19 cellular contexts compared by ENCODE assay signal in genomic region chr3:12615263-12615662, GRCh38. TPM values are rescaled to one million over a fixed set of nuclear protein-coding genes. Genes with fewer than 3 reads are reported as not detected.
DNase-seq lines count a peak whose midpoint lies in the region; ATAC-seq, FAIRE-seq and TF ChIP-seq lines count a peak whose summit lies in the region.
"Had no signal": no experiment of that assay in that cellular context is flagged by ENCODE, and none has a peak within 500 bp of the region (broad histone marks: within the 10 kb centered on the region; RNA-seq: fewer than 3 reads in every experiment).

No MANE protein-coding gene starts in this region.

- H3K9me1 ChIP-seq in K562 (ENCODE audit: control insufficient read depth, insufficient read depth, low read length) = no peaks in the 10 kb centered on the region

- H3K4me2 ChIP-seq in GM23338 (no peak overlapping the region), K562 (ENCODE audit: insufficient read depth, low read length) (no peak overlapping the region)

- peak overlapping the region; percentile 19 for H3K27ac Mint-ChIP-seq in activated CD4-positive, alpha-beta T cell treated with anti-CD3 and anti-CD28 coated beads for 36 hours
- H3K27ac Mint-ChIP-seq in activated CD4-positive, alpha-beta T cell treated with anti-CD3 and anti-CD28 coated beads, Interleukin-2, amount 10 ng/mL, durations not matched to agents 7 days and 5 days = no peak overlapping the region
- H3K27ac Mint-ChIP-seq in GM23338 (peak overlapping the region; percentile 16; the same call in 1 of the 2 replicates), natural killer cell (peak overlapping the region; percentile 72 to 80)

- H4K20me1 ChIP-seq in GM23338 (replicated peaks; ENCODE audit: insufficient read depth) = peaks cover 36% of the 10 kb centered on the region
- H4K20me1 ChIP-seq in K562 (replicated peaks; ENCODE audit: control insufficient read depth, insufficient read depth, low read length) = peaks cover 10% of the 10 kb centered on the region; the same call in 1 of the 2 replicates

- TF ChIP-seq POLR2A in K562 (conservative IDR thresholded peaks at IDR 0.05) (no peak), vagina (IDR thresholded peaks at IDR 0.05) (no peak)

- H3K36me3 ChIP-seq in GM23338 (ENCODE audit: insufficient read depth) (peaks cover 19% of the 10 kb centered on the region; the same call in 1 of the 2 replicates), K562 (ENCODE audit: control insufficient read depth, insufficient read depth, low read length) (peaks cover 71% of the 10 kb centered on the region), vagina (peaks cover 0 to 30% of the 10 kb centered on the region in 2 donors)

- intact Hi-C loops in activated CD4-positive, alpha-beta T cell treated with anti-CD3 and anti-CD28 coated beads for 36 hours (cut with DNase I, micrococcal nuclease) = no loop called here
- intact Hi-C loops in K562 (cut with micrococcal nuclease) = no loop called here
- intact Hi-C loops in natural killer cell (cut with micrococcal nuclease) = no loop called here
- intact Hi-C loops in vagina (cut with DNase I) = no loop called here

- BruUV-seq in K562 (replicated peaks; lab: Mats Ljungman, UMichigan) = no TSS peak

- no peaks in the 10 kb centered on the region for H3K9me2 ChIP-seq in GM23338 (ENCODE audit: insufficient read depth)

- no peak for TF ChIP-seq EP300 in K562 (IDR thresholded peaks at IDR 0.05; ENCODE audit: low read length)

- no peak overlapping the region for H3K4me3 ChIP-seq in GM23338
- H3K4me3 ChIP-seq in K562 = no peak overlapping the region
- H3K4me3 ChIP-seq in vagina = no peak overlapping the region
- H3K4me3 ChIP-seq: BLaER1 treated with 17β-estradiol and CSF1 and Interleukin-3, amounts not matched to agents 10 nM and 100 nM had no signal

- H3F3A ChIP-seq in GM23338 (replicated peaks; ENCODE audit: low read depth) = 0 out of 2 replicates have a peak, but pooled peaks cover 2% of the 10 kb centered on the region

- H3K79me2 ChIP-seq in GM23338 (replicated peaks; ENCODE audit: insufficient read depth) = peaks cover 91% of the 10 kb centered on the region
- H3K79me2 ChIP-seq in K562 (ENCODE audit: control insufficient read depth, insufficient read depth, low read length) = peaks cover 72% of the 10 kb centered on the region

- H3K4me1 ChIP-seq in GM23338 (ENCODE audit: insufficient read depth) = peaks cover 12% of the 10 kb centered on the region
- H3K4me1 ChIP-seq in K562 (replicated peaks in 1 of 2; ENCODE audit: control insufficient read depth in 2 of 2, insufficient read depth in 2 of 2, low read length in 2 of 2) = no peaks in the 10 kb centered on the region
- peaks cover 14% of the 10 kb centered on the region for H3K4me1 ChIP-seq in vagina

- no peak for TF ChIP-seq RAD21 in K562 (CRISPR knock-in tag; conservative IDR thresholded peaks at IDR 0.05 in 1 of 2, IDR thresholded peaks at IDR 0.05 in 1 of 2)

- H3K27me3 Mint-ChIP-seq in activated CD4-positive, alpha-beta T cell treated with anti-CD3 and anti-CD28 coated beads for 36 hours = no peaks in the 10 kb centered on the region
- H3K27me3 Mint-ChIP-seq in activated CD4-positive, alpha-beta T cell treated with anti-CD3 and anti-CD28 coated beads, Interleukin-2, amount 10 ng/mL, durations not matched to agents 7 days and 5 days = no peaks in the 10 kb centered on the region
- H3K27me3 Mint-ChIP-seq in GM23338 (ENCODE audit: insufficient read depth, low read depth, poor library complexity) (no peaks in the 10 kb centered on the region), natural killer cell (ENCODE audit: low read depth in 2 of 2) (no peaks in the 10 kb centered on the region)

- H3K9me3 Mint-ChIP-seq in activated CD4-positive, alpha-beta T cell treated with anti-CD3 and anti-CD28 coated beads for 36 hours (ENCODE audit: low read depth) = no peaks in the 10 kb centered on the region
- H3K9me3 Mint-ChIP-seq in activated CD4-positive, alpha-beta T cell treated with anti-CD3 and anti-CD28 coated beads, Interleukin-2, amount 10 ng/mL, durations not matched to agents 7 days and 5 days = no peaks in the 10 kb centered on the region
- H3K9me3 Mint-ChIP-seq in GM23338 (no peaks in the 10 kb centered on the region), natural killer cell (no peaks in the 10 kb centered on the region)

- H3K27ac ChIP-seq in GM23338 (ENCODE audit: low read depth) = 0 out of 2 replicates have a peak overlapping the region, but pooled peaks have one; percentile 45
- H3K27ac ChIP-seq in K562 (ENCODE audit: extremely low read depth, low read depth, low read length) = 0 out of 3 replicates have a peak overlapping the region, but pooled peaks have one; percentile 15
- no peak overlapping the region for H3K27ac ChIP-seq in vagina

- CTCF ChIA-PET in activated CD4-positive, alpha-beta T cell treated with anti-CD3 and anti-CD28 coated beads for 36 hours (lab: Charles Lee) = interaction anchor here (1.1 to 1.4 kb wide), 5 partner anchors 10 to 94 kb away, joined by 3 read pairs; partner anchors contain the start of gene RAF1
- CTCF ChIA-PET in activated CD4-positive, alpha-beta T cell treated with anti-CD3 and anti-CD28 coated beads, Interleukin-2, amount 10 ng/mL, durations not matched to agents 7 days and 5 days (lab: Charles Lee) = interaction anchor here (1.9 to 2.4 kb wide), 2 partner anchors 8 to 10 kb away, joined by 5 to 7 read pairs; no protein-coding TSS in a partner anchor
- CTCF ChIA-PET in K562 (lab: Yijun Ruan, JAX; ENCODE audit: low intra/inter-chr PET ratio) = no interaction called here

- WGBS in K562 (ENCODE audit: insufficient coverage, low coverage, missing lambda C conversion rate) = 95% methylated on average over 4 of the region's 4 CpGs

- no peak for TF ChIP-seq CTCF in GM23338 (conservative IDR thresholded peaks at IDR 0.05; ENCODE audit: low read depth in 2 of 2)
- TF ChIP-seq CTCF in K562 (IDR thresholded peaks at IDR 0.05 in 2 of 3, conservative IDR thresholded peaks at IDR 0.05 in 1 of 3; ENCODE audit: insufficient read depth in 2 of 3, low read depth in 1 of 3, low read length in 3 of 3) = no peak
- TF ChIP-seq CTCF in natural killer cell (IDR thresholded peaks at IDR 0.05) = no peak
- no peak for TF ChIP-seq CTCF in vagina (IDR thresholded peaks at IDR 0.05)

- H3K4me3 Mint-ChIP-seq in activated CD4-positive, alpha-beta T cell treated with anti-CD3 and anti-CD28 coated beads for 36 hours = no peak overlapping the region
- no peak overlapping the region for H3K4me3 Mint-ChIP-seq in activated CD4-positive, alpha-beta T cell treated with anti-CD3 and anti-CD28 coated beads, Interleukin-2, amount 10 ng/mL, durations not matched to agents 7 days and 5 days
- H3K4me3 Mint-ChIP-seq in GM23338 = no peak overlapping the region
- no peak overlapping the region for H3K4me3 Mint-ChIP-seq in natural killer cell

- H3K36me3 Mint-ChIP-seq in activated CD4-positive, alpha-beta T cell treated with anti-CD3 and anti-CD28 coated beads for 36 hours (ENCODE audit: low read depth) = peaks cover 29% of the 10 kb centered on the region
- peaks cover 35% of the 10 kb centered on the region for H3K36me3 Mint-ChIP-seq in activated CD4-positive, alpha-beta T cell treated with anti-CD3 and anti-CD28 coated beads, Interleukin-2, amount 10 ng/mL, durations not matched to agents 7 days and 5 days (ENCODE audit: low read depth)
- H3K36me3 Mint-ChIP-seq in GM23338 (ENCODE audit: low read depth) (peaks cover 33% of the 10 kb centered on the region), natural killer cell (no peaks in the 10 kb centered on the region)

- no peak overlapping the region for H3K9ac ChIP-seq in K562 (ENCODE audit: insufficient read depth in 1 of 2, low read depth in 2 of 2, low read length in 2 of 2)

- H3K4me1 Mint-ChIP-seq in activated CD4-positive, alpha-beta T cell treated with anti-CD3 and anti-CD28 coated beads for 36 hours = peaks cover 39% of the 10 kb centered on the region
- peaks cover 21% of the 10 kb centered on the region for H3K4me1 Mint-ChIP-seq in activated CD4-positive, alpha-beta T cell treated with anti-CD3 and anti-CD28 coated beads, Interleukin-2, amount 10 ng/mL, durations not matched to agents 7 days and 5 days
- H3K4me1 Mint-ChIP-seq in GM23338 = peaks cover 14% of the 10 kb centered on the region; the same call in 2 of the 3 replicates
- H3K4me1 Mint-ChIP-seq in natural killer cell = peaks cover 30 to 54% of the 10 kb centered on the region in 2 donors

- no peak for FAIRE-seq in K562 (lab: Jason Lieb, UNC)
- FAIRE-seq: G401.6, GM12892, H1 had no signal

- peak; percentile 53 for ATAC-seq in activated CD4-positive, alpha-beta T cell treated with anti-CD3 and anti-CD28 coated beads for 36 hours
- ATAC-seq in GM23338 = no peak
- no peak for ATAC-seq in K562
- no peak for ATAC-seq in natural killer cell
- ATAC-seq in GM21737 (IDR thresholded peaks at IDR 0.05; ENCODE audit: unreplicated experiment) = no peak

- H2AFZ ChIP-seq in GM23338 = no peak overlapping the region
- H2AFZ ChIP-seq in K562 (ENCODE audit: low read depth, low read length) = no peak overlapping the region

- in situ Hi-C loops in K562 (cut with MboI) = no loop called here

- H3K9me3 ChIP-seq in K562 (replicated peaks; ENCODE audit: control insufficient read depth, insufficient read depth, low read depth, low read length) = no peaks in the 10 kb centered on the region
- H3K9me3 ChIP-seq in vagina = no peaks in the 10 kb centered on the region
- H3K9me3 ChIP-seq: BLaER1 treated with 17β-estradiol and CSF1 and Interleukin-3, amounts not matched to agents 10 nM and 100 nM had no signal

- no peak for DNase-seq in activated CD4-positive, alpha-beta T cell treated with anti-CD3 and anti-CD28 coated beads for 36 hours
- no peak for DNase-seq in activated CD4-positive, alpha-beta T cell treated with anti-CD3 and anti-CD28 coated beads, Interleukin-2, amount 10 ng/mL, durations not matched to agents 7 days and 5 days
- DNase-seq in GM23338 (ENCODE audit: low spot score) = no peak
- no peak for DNase-seq in K562 (ENCODE audit: extremely low read depth in 1 of 4, low spot score in 3 of 4)
- DNase-seq in natural killer cell = no peak
- DNase-seq in NCI-H2081 (lab: John Stamatoyannopoulos, UW) = no peak
- DNase-seq in vagina (ENCODE audit: extremely low spot score in 2 of 2) = no peak
- DNase-seq: 8988T, Kasumi-1, NCI-H1694, NCI-H2081 treated with DMSO at 0.1 percent for 48 hours, NCI-H2171 treated with DMSO at 0.1 percent for 48 hours, NCI-H526, Right ventricle myocardium superior had no signal

- H3K27me3 ChIP-seq in GM23338 (ENCODE audit: insufficient read depth) (no peaks in the 10 kb centered on the region), K562 (ENCODE audit: control insufficient read depth in 2 of 2, insufficient read depth in 2 of 2, low read length in 2 of 2) (no peaks in the 10 kb centered on the region), vagina (no peaks in the 10 kb centered on the region)
- H3K27me3 ChIP-seq: BLaER1 treated with 17β-estradiol and CSF1 and Interleukin-3, amounts not matched to agents 10 nM and 100 nM had no signal

- POLR2A ChIA-PET in activated CD4-positive, alpha-beta T cell treated with anti-CD3 and anti-CD28 coated beads for 36 hours (lab: Charles Lee) = interaction anchor here (0.6 to 1.3 kb wide), 2 partner anchors 8 to 386 kb away, joined by 3 to 5 read pairs; no protein-coding TSS in a partner anchor
- POLR2A ChIA-PET in activated CD4-positive, alpha-beta T cell treated with anti-CD3 and anti-CD28 coated beads, Interleukin-2, amount 10 ng/mL, durations not matched to agents 7 days and 5 days (lab: Charles Lee) = no interaction called here
- POLR2A ChIA-PET in K562 (lab: Yijun Ruan, JAX) = interaction anchor here (0.6 to 3.2 kb wide), 9 partner anchors 8 to 48 kb away, joined by 3 to 11 read pairs (median 4); partner anchors contain the start of gene RAF1

RNA-seq across cellular contexts. Expression of gene RAF1, which starts 48.7 kb away (rescaled TPM):
- total RNA-seq in activated CD4-positive, alpha-beta T cell treated with anti-CD3 and anti-CD28 coated beads for 36 hours = 10 to 100 TPM; 66.8 to 74.7 TPM
- total RNA-seq in activated CD4-positive, alpha-beta T cell treated with anti-CD3 and anti-CD28 coated beads, Interleukin-2, amount 10 ng/mL, durations not matched to agents 7 days and 5 days = 10 to 100 TPM; 90.1 to 90.9 TPM
- 123 and 135 TPM in 2 replicates for total RNA-seq in GM23338 (2014; rRNA removed; shearing (Covaris generic))
- polyA plus RNA-seq in GM23338 (2016; fragmentation: Nextera tagmentation; extraction: Ambion mirVana) (35.6 and 39.5 TPM in 2 replicates), K562 (2011; rRNA removed) (155 and 183 TPM in 2 replicates), K562 (2014; fragmentation: Illumina TruSeq; extraction: Trizol) (95.5 and 106 TPM in 2 replicates), K562 (2014; fragmentation: Nextera tagmentation; extraction: Ambion mirVana) (10 to 100 TPM; 28.0 to 32.3 TPM), K562 (2014; rRNA removed) (85.6 and 96.8 TPM in 2 replicates)
- total RNA-seq in K562 (2011; cell fraction: chromatin; rRNA removed; ENCODE audit: low replicate concordance) = 242 and 294 TPM in 2 replicates
- 149 and 152 TPM in 2 replicates for total RNA-seq in K562 (2011; cell fraction: nucleolus; rRNA removed)
- total RNA-seq in K562 (2011; cell fraction: nucleoplasm; rRNA removed) = 183 and 224 TPM in 2 replicates
- total RNA-seq in K562 (2014; rRNA removed) (74.5 and 104 TPM in 2 replicates), K562 (2014; rRNA removed; fragmentation: Illumina TruSeq; extraction: Trizol) (91.4 and 95.2 TPM in 2 replicates), K562 (2015; rRNA removed; fragmentation: Illumina TruSeq; extraction: Trizol) (92.6 and 97.5 TPM in 2 replicates), K562 (2021) (78.3 and 83.2 TPM in 2 replicates), natural killer cell (100 to 1,000 TPM; 142 to 168 (median 156) TPM), vagina (89.6 TPM)
- 124 and 134 TPM in 2 replicates for polyA plus RNA-seq in K562 (2011; cell fraction: cytosol; rRNA removed)
- 176 and 181 TPM in 2 replicates for polyA plus RNA-seq in K562 (2011; cell fraction: nucleus; rRNA removed)
- polyA plus RNA-seq in K562 (2012) = 61.9 and 70.8 TPM in 2 replicates
- polyA minus RNA-seq in K562 (2011; rRNA and poly(A)+ RNA removed) = 208 and 239 TPM in 2 replicates
- polyA minus RNA-seq in K562 (2011; cell fraction: cytosol; rRNA and poly(A)+ RNA removed) = 66.7 and 92.6 TPM in 2 replicates
- polyA minus RNA-seq in K562 (2011; cell fraction: nucleus; rRNA and poly(A)+ RNA removed) = 109 and 169 TPM in 2 replicates

RNA-seq across cellular contexts. Expression of gene MKRN2, which starts 58.4 kb away (rescaled TPM):
- 10 to 100 TPM; 21.5 to 24.9 TPM for total RNA-seq in activated CD4-positive, alpha-beta T cell treated with anti-CD3 and anti-CD28 coated beads for 36 hours
- 10 to 100 TPM; 20.8 to 20.9 TPM for total RNA-seq in activated CD4-positive, alpha-beta T cell treated with anti-CD3 and anti-CD28 coated beads, Interleukin-2, amount 10 ng/mL, durations not matched to agents 7 days and 5 days
- 21.6 and 24.6 TPM in 2 replicates for total RNA-seq in GM23338 (2014; rRNA removed; shearing (Covaris generic))
- polyA plus RNA-seq in GM23338 (2016; fragmentation: Nextera tagmentation; extraction: Ambion mirVana) (9.1 and 11.4 TPM in 2 replicates), K562 (2011; rRNA removed) (63.2 and 65.6 TPM in 2 replicates), K562 (2014; fragmentation: Illumina TruSeq; extraction: Trizol) (44.1 and 45.3 TPM in 2 replicates), K562 (2014; fragmentation: Nextera tagmentation; extraction: Ambion mirVana) (10 to 100 TPM; 29.4 to 46.0 TPM), K562 (2014; rRNA removed) (42.9 and 51.3 TPM in 2 replicates)
- 36.5 and 52.1 TPM in 2 replicates for total RNA-seq in K562 (2011; cell fraction: chromatin; rRNA removed; ENCODE audit: low replicate concordance)
- total RNA-seq in K562 (2011; cell fraction: nucleolus; rRNA removed) = 38.4 and 39.7 TPM in 2 replicates
- total RNA-seq in K562 (2011; cell fraction: nucleoplasm; rRNA removed) = 31.4 and 39.8 TPM in 2 replicates
- total RNA-seq in K562 (2014; rRNA removed) (41.4 and 42.9 TPM in 2 replicates), K562 (2014; rRNA removed; fragmentation: Illumina TruSeq; extraction: Trizol) (37.7 and 40.0 TPM in 2 replicates), K562 (2015; rRNA removed; fragmentation: Illumina TruSeq; extraction: Trizol) (32.9 and 35.3 TPM in 2 replicates), K562 (2021) (45.5 and 50.1 TPM in 2 replicates), natural killer cell (10 to 100 TPM; 23.9 to 31.7 (median 29.4) TPM), vagina (28.5 TPM)
- polyA plus RNA-seq in K562 (2011; cell fraction: cytosol; rRNA removed) = 62.1 and 71.2 TPM in 2 replicates
- polyA plus RNA-seq in K562 (2011; cell fraction: nucleus; rRNA removed) = 43.0 and 53.8 TPM in 2 replicates
- 40.1 and 41.3 TPM in 2 replicates for polyA plus RNA-seq in K562 (2012)
- 70.3 and 71.4 TPM in 2 replicates for polyA minus RNA-seq in K562 (2011; rRNA and poly(A)+ RNA removed)
- 27.8 and 32.2 TPM in 2 replicates for polyA minus RNA-seq in K562 (2011; cell fraction: cytosol; rRNA and poly(A)+ RNA removed)
- polyA minus RNA-seq in K562 (2011; cell fraction: nucleus; rRNA and poly(A)+ RNA removed) = 20.3 and 28.8 TPM in 2 replicates
